In the genomic region with DNA sequence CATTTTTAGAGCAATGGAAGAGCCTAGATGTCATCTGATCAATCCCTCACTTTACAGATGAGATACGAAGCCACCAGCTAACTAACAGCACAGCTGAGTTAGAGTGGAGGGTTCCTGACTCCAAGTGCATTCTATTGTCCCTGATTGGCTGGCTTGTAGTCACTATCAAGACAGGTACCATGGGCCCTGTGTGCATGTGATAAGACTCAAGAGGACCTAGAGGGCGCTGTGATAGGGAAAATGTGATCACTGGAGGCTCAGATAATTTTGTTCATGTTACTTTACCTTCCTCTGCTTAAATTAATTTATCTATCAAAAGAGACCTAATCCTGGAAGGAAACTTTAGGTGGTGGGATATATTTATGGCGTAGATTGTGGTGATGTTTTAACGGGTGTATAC, we compare ENCODE assay signal across 8 cellular contexts. TPM values are rescaled to one million over a fixed set of nuclear protein-coding genes. Genes with fewer than 3 reads are reported as not detected.
DNase-seq lines count a peak whose midpoint lies in the region; ATAC-seq, FAIRE-seq and TF ChIP-seq lines count a peak whose summit lies in the region.
"Had no signal": no experiment of that assay in that cellular context is flagged by ENCODE, and none has a peak within 500 bp of the region (broad histone marks: within the 10 kb centered on the region; RNA-seq: fewer than 3 reads in every experiment).

No MANE protein-coding gene starts in this region.

- ATAC-seq in HG03457 (IDR thresholded peaks at IDR 0.05; ENCODE audit: unreplicated experiment) = peak; percentile 61
- no peak for ATAC-seq in GM19328 (IDR thresholded peaks at IDR 0.05; ENCODE audit: unreplicated experiment)
- no peak for ATAC-seq in GM18505 (IDR thresholded peaks at IDR 0.05; ENCODE audit: unreplicated experiment)

- no peak overlapping the region for H3K9ac ChIP-seq in mesenchymal stem cell (ENCODE audit: low read length)

- no peak overlapping the region for H3K18ac ChIP-seq in mesenchymal stem cell (ENCODE audit: low read depth in 1 of 2, low read length in 2 of 2)

- no peak overlapping the region for H2BK5ac ChIP-seq in mesenchymal stem cell (ENCODE audit: low read depth, low read length, poor library complexity, severe bottlenecking)

- peak; percentile 17 for DNase-seq in WERI-Rb-1
- DNase-seq in mesenchymal stem cell = no peak
- no peak for DNase-seq in RCC 7860 (ENCODE audit: low spot score)

- TF ChIP-seq POLR2A in GM18505 (IDR thresholded peaks at IDR 0.05; ENCODE audit: borderline replicate concordance, extremely low read depth, insufficient read depth, insufficient read length) = no peak

- H3K14ac ChIP-seq in mesenchymal stem cell (ENCODE audit: low read length in 2 of 2) = no peak overlapping the region

- H2BK120ac ChIP-seq in mesenchymal stem cell (ENCODE audit: low read depth, low read length) = no peak overlapping the region

- peak overlapping the region; percentile 4 for H2AFZ ChIP-seq in mesenchymal stem cell (ENCODE audit: low read depth, low read length)

- no peak overlapping the region for H2BK12ac ChIP-seq in mesenchymal stem cell (ENCODE audit: low read length in 2 of 2)

- no peak for FAIRE-seq in RCC 7860 (lab: Jason Lieb, UNC)

- no peak overlapping the region for H3K4me2 ChIP-seq in mesenchymal stem cell (ENCODE audit: low read length, poor library complexity, severe bottlenecking)

- no peak overlapping the region for H4K91ac ChIP-seq in mesenchymal stem cell (ENCODE audit: low read length)

- H3K4me1 ChIP-seq in mesenchymal stem cell (ENCODE audit: control insufficient read depth, insufficient read depth, low read depth, low read length) = peaks cover 3% of the 10 kb centered on the region

- WGBS in mesenchymal stem cell = 75% methylated on average over 1 of the region's 4 CpGs

- H3K9me3 ChIP-seq in WERI-Rb-1 (ENCODE audit: severe bottlenecking) (no peaks in the 10 kb centered on the region), mesenchymal stem cell (ENCODE audit: control insufficient read depth, low read length) (no peaks in the 10 kb centered on the region)

- H3K27ac ChIP-seq in WERI-Rb-1 (no peak overlapping the region), mesenchymal stem cell (ENCODE audit: low read length, poor library complexity, severe bottlenecking) (no peak overlapping the region)

- peak; percentile 51 for TF ChIP-seq CTCF in GM12872 (IDR thresholded peaks at IDR 0.05; ENCODE audit: insufficient read depth, low read depth, low read length)
- TF ChIP-seq CTCF in WERI-Rb-1 (IDR thresholded peaks at IDR 0.05; ENCODE audit: low read depth, low read length) = peak; percentile 55

- no peak overlapping the region for H3K4ac ChIP-seq in mesenchymal stem cell (ENCODE audit: low read depth in 1 of 2, low read length in 2 of 2)

- H2AK5ac ChIP-seq in mesenchymal stem cell (ENCODE audit: low read length, severe bottlenecking) = peak overlapping the region; percentile 89

- H3K23ac ChIP-seq in mesenchymal stem cell (ENCODE audit: low read length in 2 of 2) = no peak overlapping the region

- H3K4me3 ChIP-seq in WERI-Rb-1 (ENCODE audit: low read depth, low read length) (no peak overlapping the region), mesenchymal stem cell (ENCODE audit: insufficient read depth in 1 of 2, low read depth in 1 of 2, low read length in 2 of 2) (no peak overlapping the region)
- H3K4me3 ChIP-seq: lung had no signal

- no peak overlapping the region for H4K8ac ChIP-seq in mesenchymal stem cell (ENCODE audit: low read length)

- H3K27me3 ChIP-seq in WERI-Rb-1 (ENCODE audit: insufficient read depth, low read depth, severe bottlenecking) (no peaks in the 10 kb centered on the region), mesenchymal stem cell (ENCODE audit: control insufficient read depth in 1 of 2, insufficient read depth in 1 of 2, low read length in 2 of 2) (peaks cover 0 to 3% of the 10 kb centered on the region in 2 experiments)

- no peak overlapping the region for H2BK15ac ChIP-seq in mesenchymal stem cell (ENCODE audit: low read depth, poor library complexity, severe bottlenecking)

- H3K79me1 ChIP-seq in mesenchymal stem cell (replicated peaks; ENCODE audit: low read length, poor library complexity, severe bottlenecking) = no peaks in the 10 kb centered on the region

- H3K36me3 ChIP-seq in WERI-Rb-1 (no peaks in the 10 kb centered on the region), mesenchymal stem cell (ENCODE audit: control insufficient read depth in 1 of 2, insufficient read depth in 2 of 2, low read depth in 1 of 2, low read length in 2 of 2) (no peaks in the 10 kb centered on the region)

RNA-seq across cellular contexts. Expression of a gene that starts 19.5 kb away (rescaled TPM):
- polyA plus RNA-seq in mesenchymal stem cell (2013, experiment 1 of 2) = 32.6 TPM
- 32.9 TPM for polyA plus RNA-seq in mesenchymal stem cell (2013, experiment 2 of 2)
